1 cellular context compared by ENCODE assay signal in the genomic region with DNA sequence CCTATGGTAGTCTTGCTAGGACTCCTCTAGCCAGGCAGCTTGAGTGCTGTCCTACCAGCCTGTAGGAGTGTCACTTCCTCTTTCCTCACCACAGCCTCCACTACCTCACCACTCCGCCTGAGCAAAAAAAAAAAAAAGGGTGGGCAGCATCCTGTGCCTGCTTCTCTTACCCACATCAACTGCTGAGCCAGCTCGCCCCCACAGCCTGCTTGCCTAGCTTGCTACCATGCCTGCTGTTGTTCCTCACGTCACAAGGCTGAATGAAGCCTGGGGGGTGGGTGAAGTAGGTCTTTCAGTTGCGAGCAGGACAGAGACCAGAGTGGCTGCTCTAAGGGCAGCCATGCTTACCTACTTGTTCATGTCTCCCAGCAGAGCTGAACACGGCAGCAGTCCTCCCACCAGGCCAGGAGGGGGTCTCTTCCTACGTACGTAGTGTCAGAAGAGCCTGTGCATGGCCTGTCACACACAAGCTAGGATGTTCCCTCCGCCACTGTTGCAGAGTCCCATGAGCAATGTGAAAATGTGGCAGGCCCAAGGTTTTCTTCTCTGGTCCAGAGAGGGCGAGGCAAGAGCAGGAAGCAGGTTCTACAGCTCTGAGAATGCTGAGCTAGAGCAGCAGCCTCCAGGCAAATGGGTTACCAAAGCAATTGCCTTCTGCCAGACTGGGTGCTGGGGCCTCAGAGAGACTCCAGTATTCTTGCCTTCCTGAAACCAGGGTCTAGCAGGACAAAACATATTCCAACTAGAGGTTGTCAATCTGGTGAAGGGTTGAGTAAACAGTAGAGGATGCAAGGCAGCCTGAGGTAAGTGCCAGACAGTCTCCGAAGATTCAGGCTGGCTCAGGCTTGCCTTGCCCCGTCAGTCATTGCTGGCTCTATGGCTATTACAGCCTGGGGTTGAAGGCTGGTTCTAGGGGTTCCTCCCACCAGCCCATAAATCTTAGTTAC.
A peak's percentile ranks its signal among the peaks of the same experiment; 100 is the strongest.
TF ChIP-seq lines count a peak whose summit lies in the region.

No MANE protein-coding gene starts in this region.

TF ChIP-seq in GM12878, 131 proteins besides CTCF, POLR2A, EP300 and RAD21 (continued from another document):
- TF ChIP-seq MEF2A (IDR thresholded peaks at IDR 0.05; ENCODE audit: insufficient read depth, low read depth, low read length) (no peak), EGR1 (IDR thresholded peaks at IDR 0.05; ENCODE audit: borderline replicate concordance in 1 of 2, low read depth in 2 of 2, low read length in 2 of 2) (peak in 1 of 2 experiments; percentile 87; a peak in 2 of 3 replicates), HDGF (IDR thresholded peaks at IDR 0.05) (peak; percentile 91), BCL3 (IDR thresholded peaks at IDR 0.05; ENCODE audit: borderline replicate concordance, insufficient read depth, low read depth, low read length, poor library complexity, severe bottlenecking) (peak; percentile 95), JUND (IDR thresholded peaks at IDR 0.05; ENCODE audit: low read depth, low read length) (0 out of 2 replicates have a peak, but pooled peaks have one; percentile 22), NFIC (IDR thresholded peaks at IDR 0.05; ENCODE audit: low read depth, low read length) (peak; percentile 70; the same call in 1 of the 2 replicates), IKZF2 (IDR thresholded peaks at IDR 0.05) (peak; percentile 85 to 89), TCF3 (IDR thresholded peaks at IDR 0.05; ENCODE audit: borderline replicate concordance, insufficient read depth, low read depth, low read length) (0 out of 2 replicates have a peak, but pooled peaks have one; percentile 33), SMAD1 (IDR thresholded peaks at IDR 0.05; ENCODE audit: low read depth, partially characterized antibody) (no peak), ETV6 (conservative IDR thresholded peaks at IDR 0.05 in 1 of 2, IDR thresholded peaks at IDR 0.05 in 1 of 2; ENCODE audit: borderline replicate concordance in 1 of 2, low read depth in 1 of 2) (peak in 1 of 2 experiments; percentile 90; a peak in 2 of 4 replicates), SPI1 (IDR thresholded peaks at IDR 0.05; ENCODE audit: borderline replicate concordance, insufficient read depth, low read depth, low read length) (peak; percentile 99), TARDBP (IDR thresholded peaks at IDR 0.05; ENCODE audit: borderline replicate concordance) (no peak), MTA3 (IDR thresholded peaks at IDR 0.05; ENCODE audit: borderline replicate concordance, low read length) (peak; percentile 83; the same call in 1 of the 2 replicates), BCL11A (IDR thresholded peaks at IDR 0.05; ENCODE audit: low read depth, low read length) (peak; percentile 61; the same call in 1 of the 2 replicates), HDAC2 (IDR thresholded peaks at IDR 0.05) (no peak), MXI1 (IDR thresholded peaks at IDR 0.05; ENCODE audit: low read depth, low read length) (0 out of 2 replicates have a peak, but pooled peaks have one; percentile 49), NBN (IDR thresholded peaks at IDR 0.05) (peak; percentile 94), CBX5 (IDR thresholded peaks at IDR 0.05; ENCODE audit: low read depth) (peak; percentile 71; the same call in 1 of the 2 replicates), CREB1 (IDR thresholded peaks at IDR 0.05; ENCODE audit: low read depth) (peak; percentile 64), ATF7 (IDR thresholded peaks at IDR 0.05; ENCODE audit: low read depth) (peak; percentile 92), GATAD2B (conservative IDR thresholded peaks at IDR 0.05; ENCODE audit: low read depth) (peak; percentile 71; the same call in 1 of the 2 replicates), ZBED1 (IDR thresholded peaks at IDR 0.05; ENCODE audit: borderline replicate concordance) (peak; percentile 81; the same call in 1 of the 2 replicates), SRF (IDR thresholded peaks at IDR 0.05; ENCODE audit: low read depth in 2 of 2, low read length in 2 of 2) (0 out of 4 replicates have a peak, but pooled peaks of 1 of the 2 experiments have one; percentile 25), FOXM1 (IDR thresholded peaks at IDR 0.05; ENCODE audit: low read depth, low read length) (peak; percentile 43; the same call in 1 of the 2 replicates), YY1 (IDR thresholded peaks at IDR 0.05; ENCODE audit: low read depth, low read length) (peak; percentile 72; the same call in 1 of the 2 replicates), JUNB (IDR thresholded peaks at IDR 0.05) (peak; percentile 24; the same call in 1 of the 2 replicates)
- TF ChIP-seq, protein P1, sequence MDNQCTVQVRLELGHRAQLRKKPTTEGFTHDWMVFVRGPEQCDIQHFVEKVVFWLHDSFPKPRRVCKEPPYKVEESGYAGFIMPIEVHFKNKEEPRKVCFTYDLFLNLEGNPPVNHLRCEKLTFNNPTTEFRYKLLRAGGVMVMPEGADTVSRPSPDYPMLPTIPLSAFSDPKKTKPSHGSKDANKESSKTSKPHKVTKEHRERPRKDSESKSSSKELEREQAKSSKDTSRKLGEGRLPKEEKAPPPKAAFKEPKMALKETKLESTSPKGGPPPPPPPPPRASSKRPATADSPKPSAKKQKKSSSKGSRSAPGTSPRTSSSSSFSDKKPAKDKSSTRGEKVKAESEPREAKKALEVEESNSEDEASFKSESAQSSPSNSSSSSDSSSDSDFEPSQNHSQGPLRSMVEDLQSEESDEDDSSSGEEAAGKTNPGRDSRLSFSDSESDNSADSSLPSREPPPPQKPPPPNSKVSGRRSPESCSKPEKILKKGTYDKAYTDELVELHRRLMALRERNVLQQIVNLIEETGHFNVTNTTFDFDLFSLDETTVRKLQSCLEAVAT (IDR thresholded peaks at IDR 0.05): peak; percentile 81
- TF ChIP-seq, protein P2, sequence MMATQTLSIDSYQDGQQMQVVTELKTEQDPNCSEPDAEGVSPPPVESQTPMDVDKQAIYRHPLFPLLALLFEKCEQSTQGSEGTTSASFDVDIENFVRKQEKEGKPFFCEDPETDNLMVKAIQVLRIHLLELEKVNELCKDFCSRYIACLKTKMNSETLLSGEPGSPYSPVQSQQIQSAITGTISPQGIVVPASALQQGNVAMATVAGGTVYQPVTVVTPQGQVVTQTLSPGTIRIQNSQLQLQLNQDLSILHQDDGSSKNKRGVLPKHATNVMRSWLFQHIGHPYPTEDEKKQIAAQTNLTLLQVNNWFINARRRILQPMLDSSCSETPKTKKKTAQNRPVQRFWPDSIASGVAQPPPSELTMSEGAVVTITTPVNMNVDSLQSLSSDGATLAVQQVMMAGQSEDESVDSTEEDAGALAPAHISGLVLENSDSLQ (IDR thresholded peaks at IDR 0.05): peak; percentile 21; the same call in 1 of the 2 replicates
- TF ChIP-seq, protein P3, sequence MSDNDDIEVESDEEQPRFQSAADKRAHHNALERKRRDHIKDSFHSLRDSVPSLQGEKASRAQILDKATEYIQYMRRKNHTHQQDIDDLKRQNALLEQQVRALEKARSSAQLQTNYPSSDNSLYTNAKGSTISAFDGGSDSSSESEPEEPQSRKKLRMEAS (IDR thresholded peaks at IDR 0.05; ENCODE audit: low read depth, low read length): 0 out of 2 replicates have a peak, but pooled peaks have one; percentile 41
- TF ChIP-seq, protein P4, sequence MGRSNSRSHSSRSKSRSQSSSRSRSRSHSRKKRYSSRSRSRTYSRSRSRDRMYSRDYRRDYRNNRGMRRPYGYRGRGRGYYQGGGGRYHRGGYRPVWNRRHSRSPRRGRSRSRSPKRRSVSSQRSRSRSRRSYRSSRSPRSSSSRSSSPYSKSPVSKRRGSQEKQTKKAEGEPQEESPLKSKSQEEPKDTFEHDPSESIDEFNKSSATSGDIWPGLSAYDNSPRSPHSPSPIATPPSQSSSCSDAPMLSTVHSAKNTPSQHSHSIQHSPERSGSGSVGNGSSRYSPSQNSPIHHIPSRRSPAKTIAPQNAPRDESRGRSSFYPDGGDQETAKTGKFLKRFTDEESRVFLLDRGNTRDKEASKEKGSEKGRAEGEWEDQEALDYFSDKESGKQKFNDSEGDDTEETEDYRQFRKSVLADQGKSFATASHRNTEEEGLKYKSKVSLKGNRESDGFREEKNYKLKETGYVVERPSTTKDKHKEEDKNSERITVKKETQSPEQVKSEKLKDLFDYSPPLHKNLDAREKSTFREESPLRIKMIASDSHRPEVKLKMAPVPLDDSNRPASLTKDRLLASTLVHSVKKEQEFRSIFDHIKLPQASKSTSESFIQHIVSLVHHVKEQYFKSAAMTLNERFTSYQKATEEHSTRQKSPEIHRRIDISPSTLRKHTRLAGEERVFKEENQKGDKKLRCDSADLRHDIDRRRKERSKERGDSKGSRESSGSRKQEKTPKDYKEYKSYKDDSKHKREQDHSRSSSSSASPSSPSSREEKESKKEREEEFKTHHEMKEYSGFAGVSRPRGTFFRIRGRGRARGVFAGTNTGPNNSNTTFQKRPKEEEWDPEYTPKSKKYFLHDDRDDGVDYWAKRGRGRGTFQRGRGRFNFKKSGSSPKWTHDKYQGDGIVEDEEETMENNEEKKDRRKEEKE (IDR thresholded peaks at IDR 0.05): no peak
